In the genomic region with DNA sequence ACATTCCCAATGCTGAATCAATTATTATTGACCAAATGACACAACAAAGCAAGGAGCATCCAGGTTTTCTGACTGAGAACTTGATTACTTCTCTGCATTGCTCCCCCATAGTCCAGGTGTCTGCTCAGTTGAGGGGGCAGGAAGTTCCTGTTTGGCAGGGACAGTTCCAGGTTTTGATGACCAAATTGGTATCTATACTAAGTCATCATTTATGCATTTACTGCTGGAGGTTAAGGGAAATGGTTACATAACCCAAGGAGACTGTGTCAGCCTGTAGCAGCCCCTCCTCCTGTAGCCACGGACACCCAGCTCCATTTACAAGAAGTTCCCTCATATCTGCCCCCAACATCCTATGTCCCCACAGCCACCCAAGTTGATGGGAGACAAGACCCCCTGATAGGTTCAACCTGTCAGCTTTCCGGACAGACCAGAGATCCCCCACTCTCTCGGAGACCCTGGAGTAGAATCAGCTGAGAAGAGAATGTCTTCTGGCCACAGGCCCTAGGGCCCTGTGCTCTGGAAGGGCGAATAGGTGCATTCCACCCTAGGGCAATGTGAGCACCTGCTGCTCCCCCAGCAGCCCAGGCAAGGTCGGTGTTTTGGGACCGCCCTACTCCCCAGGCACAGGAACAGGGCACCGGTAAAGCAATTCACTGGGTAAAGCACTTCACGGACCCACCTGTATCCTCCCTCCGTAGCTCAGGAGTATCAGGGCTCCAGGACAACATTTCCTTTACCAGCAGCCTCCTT, we compare ENCODE assay signal across 18 cellular contexts. TPM values are rescaled to one million over a fixed set of nuclear protein-coding genes. Genes with fewer than 3 reads are reported as not detected.
A peak's percentile ranks its signal among the peaks of the same experiment; 100 is the strongest.
DNase-seq lines count a peak whose midpoint lies in the region; ATAC-seq and TF ChIP-seq lines count a peak whose summit lies in the region.
"Had no signal": no experiment of that assay in that cellular context is flagged by ENCODE, and none has a peak within 500 bp of the region (broad histone marks: within the 10 kb centered on the region; RNA-seq: fewer than 3 reads in every experiment).

No MANE protein-coding gene starts in this region.

- H3K4me1 ChIP-seq in BLaER1 treated with 17β-estradiol and CSF1 and Interleukin-3, amounts not matched to agents 10 nM and 100 nM, result peaks cover 58 to 74% (median 71%) of the 10 kb centered on the region in 10 experiments
- H3K4me1 ChIP-seq in H9 (ENCODE audit: insufficient read depth, low read length), result peaks cover 6% of the 10 kb centered on the region; the same call in 1 of the 2 replicates
- peaks cover 16 to 38% of the 10 kb centered on the region in 2 donors for H3K4me1 ChIP-seq in neuronal stem cell (ENCODE audit: control insufficient read depth in 2 of 2, insufficient read depth in 1 of 2, low read depth in 1 of 2, low read length in 2 of 2)

- H3K9me3 ChIP-seq in BLaER1 treated with 17β-estradiol and CSF1 and Interleukin-3, amounts not matched to agents 10 nM and 100 nM (replicated peaks in 1 of 11), result no peaks in the 10 kb centered on the region
- H3K9me3 ChIP-seq in H9 (ENCODE audit: control insufficient read depth, low read depth, low read length) (no peaks in the 10 kb centered on the region), neuronal stem cell (replicated peaks in 1 of 2; ENCODE audit: control insufficient read depth in 2 of 2, insufficient read depth in 1 of 2, low read depth in 1 of 2, low read length in 2 of 2) (no peaks in the 10 kb centered on the region)
- H3K9me3 ChIP-seq: lower lobe of right lung had no signal

- no peak overlapping the region for H3K4ac ChIP-seq in H9 (ENCODE audit: low read depth, low read length)
- no peak overlapping the region for H3K4ac ChIP-seq in neuronal stem cell (ENCODE audit: low read length)

- H3K4me3 Mint-ChIP-seq in H9, result no peak overlapping the region
- H3K4me3 Mint-ChIP-seq in brain, result no peak overlapping the region
- H3K4me3 Mint-ChIP-seq: CD4-positive, CD25-positive, alpha-beta regulatory T cell had no signal

- no peak overlapping the region for H3T11ph ChIP-seq in H9 (ENCODE audit: low read length)

- no peak overlapping the region for H3K9ac ChIP-seq in BLaER1 treated with 17β-estradiol and CSF1 and Interleukin-3, amounts not matched to agents 10 nM and 100 nM
- H3K9ac ChIP-seq in H9 (ENCODE audit: extremely low read depth, insufficient read length, low read length) (no peak overlapping the region), neuronal stem cell (ENCODE audit: low read depth, low read length, poor library complexity) (no peak overlapping the region)
- H3K9ac ChIP-seq: KMS-11 had no signal

- no peak overlapping the region for H3K14ac ChIP-seq in H9 (ENCODE audit: insufficient read depth, low read length)
- no peak overlapping the region for H3K14ac ChIP-seq in neuronal stem cell (ENCODE audit: low read length)

- H3K4me2 ChIP-seq in BLaER1 treated with 17β-estradiol and CSF1 and Interleukin-3, amounts not matched to agents 10 nM and 100 nM, result peak overlapping the region; percentile 21 to 80 (median 44); a peak in 21 of 22 replicates
- no peak overlapping the region for H3K4me2 ChIP-seq in H9 (ENCODE audit: insufficient read depth, insufficient read length, low read length)
- no peak overlapping the region for H3K4me2 ChIP-seq in neuronal stem cell (ENCODE audit: insufficient read depth, low read length, poor library complexity, severe bottlenecking)
- H3K4me2 ChIP-seq: KMS-11 had no signal

- H2BK5ac ChIP-seq in H9 (ENCODE audit: insufficient read length, low read length), result no peak overlapping the region
- H2BK5ac ChIP-seq in neuronal stem cell (ENCODE audit: low read length), result no peak overlapping the region

- peak overlapping the region in 2 of 3 experiments; percentile 78 to 91; a peak in 4 of 7 replicates for H3K27ac Mint-ChIP-seq in H9
- H3K27ac Mint-ChIP-seq in brain, result peak overlapping the region in 3 of 5 experiments; percentile 32 to 90 (median 64)
- H3K27ac Mint-ChIP-seq: CD4-positive, CD25-positive, alpha-beta regulatory T cell had no signal

- H4K8ac ChIP-seq in H9 (replicated peaks; ENCODE audit: insufficient read length, low read depth, low read length) (no peak overlapping the region), neuronal stem cell (ENCODE audit: low read depth, low read length) (no peak overlapping the region)

- no peak overlapping the region for H2AFZ ChIP-seq in H9 (ENCODE audit: low read length)
- H2AFZ ChIP-seq in neuronal stem cell (ENCODE audit: low read length), result no peak overlapping the region

- no peak overlapping the region for H3K56ac ChIP-seq in H9 (ENCODE audit: insufficient read length, low read depth, low read length)

- TF ChIP-seq CTCF in H9 (conservative IDR thresholded peaks at IDR 0.05), result no peak
- TF ChIP-seq CTCF in brain (conservative IDR thresholded peaks at IDR 0.05), result no peak

- H3K79me2 ChIP-seq in H9 (ENCODE audit: insufficient read depth, low read length), result no peaks in the 10 kb centered on the region

- no peaks in the 10 kb centered on the region for H3K23me2 ChIP-seq in H9 (ENCODE audit: insufficient read length, low read depth, low read length, poor library complexity, severe bottlenecking)

- no CpG with 5 or more reads among the region's 9 CpGs for WGBS in H9 (ENCODE audit: extremely low coverage, insufficient read length, low lambda C conversion rate)
- no CpG with 5 or more reads among the region's 9 CpGs for WGBS in neuronal stem cell (ENCODE audit: extremely low coverage in 2 of 2, insufficient read length in 2 of 2, insufficient replicate concordance in 1 of 2), 2 donors

- no peak overlapping the region for H4K5ac ChIP-seq in H9 (ENCODE audit: insufficient read length, low read depth, low read length)

- DNase-seq in H9 (no peak), neuronal stem cell (ENCODE audit: low spot score) (no peak), GF-D8 (lab: John Stamatoyannopoulos, UW) (no peak)
- DNase-seq: activated gamma-delta T cell treated with Interleukin-2 at 50 U/mL for 16 hours; CD4-positive, CD25-positive, alpha-beta regulatory T cell; DND-41; effector CD4-positive, alpha-beta T cell; HCEC 1CT; lower lobe of right lung; NCI-H446; WERI-Rb-1 had no signal

- H3K23ac ChIP-seq in H9 (ENCODE audit: insufficient read length, low read depth, low read length) (no peak overlapping the region), neuronal stem cell (ENCODE audit: low read depth, low read length, poor library complexity) (no peak overlapping the region)

- H3K27ac ChIP-seq in BLaER1 treated with 17β-estradiol and CSF1 and Interleukin-3, amounts not matched to agents 10 nM and 100 nM, result peak overlapping the region in 1 of 11 experiments; percentile 14; a peak in 1 of 22 replicates
- H3K27ac ChIP-seq in H9 (ENCODE audit: insufficient read length, low read depth, low read length), result no peak overlapping the region
- H3K27ac ChIP-seq in neuronal stem cell (replicated peaks; ENCODE audit: low read length), result no peak overlapping the region
- H3K27ac ChIP-seq: brain microvascular endothelial cell, KMS-11, WERI-Rb-1 had no signal

- H2BK120ac ChIP-seq in H9 (ENCODE audit: low read depth, low read length, poor library complexity, severe bottlenecking) (no peak overlapping the region), neuronal stem cell (ENCODE audit: low read depth, low read length) (no peak overlapping the region)

- H3K27me3 ChIP-seq in BLaER1 treated with 17β-estradiol and CSF1 and Interleukin-3, amounts not matched to agents 10 nM and 100 nM, result no peaks in the 10 kb centered on the region
- H3K27me3 ChIP-seq in H9 (ENCODE audit: insufficient read depth, low read length), result no peaks in the 10 kb centered on the region
- peaks cover 0 to 4% (median 0%) of the 10 kb centered on the region in 3 experiments for H3K27me3 ChIP-seq in neuronal stem cell (ENCODE audit: control insufficient read depth in 3 of 3, insufficient read depth in 3 of 3, low read depth in 1 of 3, low read length in 3 of 3)
- H3K27me3 ChIP-seq: brain microvascular endothelial cell had no signal

- H3K36me3 ChIP-seq in BLaER1 treated with 17β-estradiol and CSF1 and Interleukin-3, amounts not matched to agents 10 nM and 100 nM, result no peaks in the 10 kb centered on the region
- no peaks in the 10 kb centered on the region for H3K36me3 ChIP-seq in neuronal stem cell (replicated peaks in 1 of 2; ENCODE audit: control insufficient read depth in 2 of 2, insufficient read depth in 2 of 2, low read length in 2 of 2)
- H3K36me3 ChIP-seq: brain microvascular endothelial cell, lower lobe of right lung, WERI-Rb-1 had no signal

- H2BK15ac ChIP-seq in H9 (ENCODE audit: low read depth, low read length), result no peak overlapping the region
- H2BK15ac ChIP-seq in neuronal stem cell (ENCODE audit: low read length), result no peak overlapping the region

- no peak overlapping the region for H2BK12ac ChIP-seq in H9 (ENCODE audit: insufficient read length, low read depth, low read length)
- H2BK12ac ChIP-seq in neuronal stem cell (ENCODE audit: low read length), result no peak overlapping the region

- H3K36me3 Mint-ChIP-seq in H9 (ENCODE audit: insufficient read depth in 1 of 3, low read depth in 3 of 3), result peaks cover 0 to 6% (median 0%) of the 10 kb centered on the region in 3 experiments; a peak in 3 of 7 replicates
- no peaks in the 10 kb centered on the region for H3K36me3 Mint-ChIP-seq in brain
- H3K36me3 Mint-ChIP-seq: CD4-positive, CD25-positive, alpha-beta regulatory T cell had no signal

- H3K79me1 ChIP-seq in H9 (ENCODE audit: insufficient read depth, low read depth, low read length, poor library complexity, severe bottlenecking), result no peaks in the 10 kb centered on the region
- H3K79me1 ChIP-seq in neuronal stem cell (ENCODE audit: low read depth, low read length), result no peaks in the 10 kb centered on the region

- peaks cover 7% of the 10 kb centered on the region for H3K27me3 Mint-ChIP-seq in H9 (ENCODE audit: low read depth)
- peaks cover 2% of the 10 kb centered on the region for H3K27me3 Mint-ChIP-seq in brain

- H3K4me1 Mint-ChIP-seq in H9 (peaks cover 66 to 67% of the 10 kb centered on the region in 2 experiments), brain (peaks cover 89% of the 10 kb centered on the region)

- H4K20me1 ChIP-seq in BLaER1 treated with 17β-estradiol and CSF1 and Interleukin-3, amounts not matched to agents 10 nM and 100 nM, result no peaks in the 10 kb centered on the region
- no peaks in the 10 kb centered on the region for H4K20me1 ChIP-seq in H9 (ENCODE audit: control insufficient read depth, insufficient read depth, insufficient read length)

- ATAC-seq in HG03095 (IDR thresholded peaks at IDR 0.05; ENCODE audit: unreplicated experiment) (no peak), SK-N-SH treated with all-trans-retinoic acid at 6 μM for 48 hours (no peak), HG03045 (IDR thresholded peaks at IDR 0.05; ENCODE audit: unreplicated experiment) (no peak)

- H3K18ac ChIP-seq in H9 (ENCODE audit: insufficient read length, low read depth, low read length) (no peak overlapping the region), neuronal stem cell (ENCODE audit: low read length) (peak overlapping the region; percentile 76)

- H2AK5ac ChIP-seq in H9 (ENCODE audit: insufficient read length, low read length), result no peak overlapping the region
- H2AK5ac ChIP-seq in neuronal stem cell (ENCODE audit: low read depth, low read length), result no peak overlapping the region

- H3K4me3 ChIP-seq in BLaER1 treated with 17β-estradiol and CSF1 and Interleukin-3, amounts not matched to agents 10 nM and 100 nM, result no peak overlapping the region
- H3K4me3 ChIP-seq in neuronal stem cell (ENCODE audit: low read length in 2 of 2), result no peak overlapping the region
- H3K4me3 ChIP-seq: lower lobe of right lung had no signal

- peaks cover 3% of the 10 kb centered on the region in 2 experiments; a peak in 2 of 5 replicates for H3K9me3 Mint-ChIP-seq in H9
- H3K9me3 Mint-ChIP-seq in brain, result peaks cover 0 to 8% (median 0%) of the 10 kb centered on the region in 5 experiments

- H2BK20ac ChIP-seq in H9 (ENCODE audit: low read depth, low read length, poor library complexity, severe bottlenecking), result no peak overlapping the region

- no peak overlapping the region for H4K91ac ChIP-seq in H9 (ENCODE audit: insufficient read length, low read depth, low read length)
- no peak overlapping the region for H4K91ac ChIP-seq in neuronal stem cell (ENCODE audit: low read depth, low read length, poor library complexity)

RNA-seq across cellular contexts. Expression of gene IRF2BPL, which starts 23.6 kb away (rescaled TPM):
- 59.0 and 60.1 TPM in 2 replicates for total RNA-seq in H9 (2021)
- polyA plus RNA-seq in brain (ENCODE audit: insufficient read depth, low read depth, low replicate concordance), result 49.8 TPM
- 12.3 TPM for polyA plus RNA-seq in neuronal stem cell (2013, experiment 1 of 2)
- 12.4 TPM for polyA plus RNA-seq in neuronal stem cell (2013, experiment 2 of 2)

Comparison
In these comparisons a context has a peak if more than half of its experiments do, and no peak if none do; other contexts are left out.
1. H3K4me2 ChIP-seq: peak in BLaER1 treated with 17β-estradiol and CSF1 and Interleukin-3, amounts not matched to agents 10 nM and 100 nM (11 of 11); none in H9 (single experiment) and neuronal stem cell (single experiment).